Comparison of ENCODE assay signal across 23 cellular contexts in genomic region chr10:21808525-21808924, GRCh38.
"Had no signal": no experiment of that assay in that cellular context is flagged by ENCODE, and none has a peak within 500 bp of the region (broad histone marks: within the 10 kb centered on the region; RNA-seq: fewer than 3 reads in every experiment).

No MANE protein-coding gene starts in this region.

- H3K4me3 ChIP-seq: ascending aorta, gastroesophageal sphincter, heart right ventricle, mucosa of descending colon, right lobe of liver, smooth muscle cell, vagina had no signal

- H3K9me3 Mint-ChIP-seq: activated B cell treated with CpG ODN at 0.5 μM for 24 hours; activated CD4-positive, alpha-beta T cell treated with anti-CD3 and anti-CD28 coated beads, Interleukin-2, amount 10 ng/mL, durations not matched to agents 24 days and 14 days; central memory CD8-positive, alpha-beta T cell; memory B cell; stimulated activated naive CD8-positive, alpha-beta T cell treated with anti-CD3 and anti-CD28 coated beads, Interleukin-15, amount 100 ng/mL, for 72 hours; T-helper 2 cell treated with Interferon-gamma antibody and Interleukin-4, amounts not matched to agents 5 μg/mL and 100 μg/mL, for 36 hours had no signal

- H3K9ac ChIP-seq: parathyroid adenoma had no signal

- H3K4me3 Mint-ChIP-seq: activated B cell treated with CpG ODN at 0.5 μM for 24 hours; activated CD4-positive, alpha-beta T cell treated with anti-CD3 and anti-CD28 coated beads, Interleukin-2, amount 10 ng/mL, durations not matched to agents 24 days and 14 days; activated CD8-positive, alpha-beta T cell treated with anti-CD3 and anti-CD28 coated beads, Interleukin-2, amount 10 ng/mL, durations not matched to agents 7 days and 5 days; central memory CD8-positive, alpha-beta T cell; memory B cell; naive B cell; stimulated activated naive CD8-positive, alpha-beta T cell treated with anti-CD3 and anti-CD28 coated beads, Interleukin-15, amount 100 ng/mL, for 72 hours; T-helper 2 cell treated with Interferon-gamma antibody and Interleukin-4, amounts not matched to agents 5 μg/mL and 100 μg/mL, for 36 hours had no signal

- H3K36me3 ChIP-seq: ascending aorta, gastroesophageal sphincter, heart right ventricle, right lobe of liver, vagina had no signal

- DNase-seq: activated B cell treated with CpG ODN at 0.5 μM for 24 hours; activated CD4-positive, alpha-beta T cell treated with anti-CD3 and anti-CD28 coated beads, Interleukin-2, amount 10 ng/mL, durations not matched to agents 24 days and 14 days; activated CD8-positive, alpha-beta T cell treated with anti-CD3 and anti-CD28 coated beads, Interleukin-2, amount 10 ng/mL, durations not matched to agents 7 days and 5 days; activated effector memory CD4-positive, alpha-beta T cell treated with Interleukin-2 at 50 U/mL for 16 hours; activated naive CD4-positive, alpha-beta T cell treated with anti-CD3 and anti-CD28 coated beads, Interleukin-2, amount 50 U/mL, for 16 hours; activated T-cell treated with anti-CD3 and anti-CD28 coated beads, Interleukin-2, amount 50 U/mL, for 48 hours; cortex of kidney; heart right ventricle; left ventricle myocardium superior; mucosa of descending colon; naive B cell; right lobe of liver; stimulated activated CD4-positive, alpha-beta T cell treated with anti-CD3 and anti-CD28 coated beads, Interleukin-4, amount 100 ng/mL, for 1 hour; stimulated activated naive CD8-positive, alpha-beta T cell treated with anti-CD3 and anti-CD28 coated beads, Interleukin-15, amount 100 ng/mL, for 72 hours; trophoblast cell had no signal

- H3K27me3 ChIP-seq: ascending aorta, gastroesophageal sphincter, heart right ventricle, right lobe of liver, vagina had no signal

- H3K4me2 ChIP-seq: smooth muscle cell had no signal

- H3K4me1 Mint-ChIP-seq: central memory CD8-positive, alpha-beta T cell; memory B cell; naive B cell; stimulated activated naive CD8-positive, alpha-beta T cell treated with anti-CD3 and anti-CD28 coated beads, Interleukin-15, amount 100 ng/mL, for 72 hours had no signal

- H3K27me3 Mint-ChIP-seq: activated B cell treated with CpG ODN at 0.5 μM for 24 hours; activated CD4-positive, alpha-beta T cell treated with anti-CD3 and anti-CD28 coated beads, Interleukin-2, amount 10 ng/mL, durations not matched to agents 24 days and 14 days; central memory CD8-positive, alpha-beta T cell; memory B cell; naive B cell; stimulated activated naive CD8-positive, alpha-beta T cell treated with anti-CD3 and anti-CD28 coated beads, Interleukin-15, amount 100 ng/mL, for 72 hours had no signal

- H3K27ac Mint-ChIP-seq: activated B cell treated with CpG ODN at 0.5 μM for 24 hours; activated CD4-positive, alpha-beta T cell treated with anti-CD3 and anti-CD28 coated beads, Interleukin-2, amount 10 ng/mL, durations not matched to agents 24 days and 14 days; activated CD8-positive, alpha-beta T cell treated with anti-CD3 and anti-CD28 coated beads, Interleukin-2, amount 10 ng/mL, durations not matched to agents 7 days and 5 days; memory B cell; naive B cell; stimulated activated naive CD8-positive, alpha-beta T cell treated with anti-CD3 and anti-CD28 coated beads, Interleukin-15, amount 100 ng/mL, for 72 hours; T-helper 2 cell treated with Interferon-gamma antibody and Interleukin-4, amounts not matched to agents 5 μg/mL and 100 μg/mL, for 36 hours had no signal

- H3K9me3 ChIP-seq: ascending aorta, gastroesophageal sphincter, mucosa of descending colon, right lobe of liver, vagina had no signal

- H2AFZ ChIP-seq: parathyroid adenoma had no signal

- H3K4me1 ChIP-seq: gastroesophageal sphincter, parathyroid adenoma, right lobe of liver had no signal

- H3K27ac ChIP-seq: ascending aorta, gastroesophageal sphincter, heart right ventricle, parathyroid adenoma, right lobe of liver, vagina had no signal
